Comparison of ENCODE assay signal across 8 cellular contexts in genomic region chr6:18503588-18504231, GRCh38.
DNase-seq lines count a peak whose midpoint lies in the region; ATAC-seq and TF ChIP-seq lines count a peak whose summit lies in the region.

No MANE protein-coding gene starts in this region.

- H3K27ac ChIP-seq in vagina = no peak overlapping the region

- H3K36me3 Mint-ChIP-seq in Caco-2 (ENCODE audit: insufficient read depth, unreplicated experiment) (no peaks in the 10 kb centered on the region), WTC11 (no peaks in the 10 kb centered on the region), naive B cell (no peaks in the 10 kb centered on the region)

- peak; percentile 54 to 57 for DNase-seq in Caco-2
- peak; percentile 83 for DNase-seq in NCI-H2171 treated with DMSO at 0.1 percent for 48 hours (lab: John Stamatoyannopoulos, UW)
- peak; percentile 53 for DNase-seq in WTC11 (ENCODE audit: low spot score)
- peak; percentile 72 for DNase-seq in fibroblast of gingiva (ENCODE audit: low read depth)
- peak; percentile 32 for DNase-seq in naive B cell
- DNase-seq in vagina (ENCODE audit: extremely low spot score in 2 of 2) = no peak

- H3K36me3 ChIP-seq in Caco-2 (ENCODE audit: control insufficient read depth, insufficient read depth, low read length) (no peaks in the 10 kb centered on the region), vagina (no peaks in the 10 kb centered on the region)

- H3K27me3 ChIP-seq in Caco-2 (replicated peaks; ENCODE audit: control insufficient read depth, insufficient read depth, low read length) (no peaks in the 10 kb centered on the region), vagina (no peaks in the 10 kb centered on the region)

- no peaks in the 10 kb centered on the region for H3K9me3 ChIP-seq in Caco-2
- H3K9me3 ChIP-seq in vagina = no peaks in the 10 kb centered on the region

- no TSS peak for BruUV-seq in Caco-2 (replicated peaks; lab: Mats Ljungman, UMichigan)

- H3K27me3 Mint-ChIP-seq in Caco-2 (ENCODE audit: insufficient read depth, unreplicated experiment) (peaks cover 6% of the 10 kb centered on the region), WTC11 (ENCODE audit: low read depth) (no peaks in the 10 kb centered on the region), naive B cell (no peaks in the 10 kb centered on the region)

- peak overlapping the region; percentile 53 for H3K4me3 Mint-ChIP-seq in Caco-2 (ENCODE audit: unreplicated experiment)
- no peak overlapping the region for H3K4me3 Mint-ChIP-seq in WTC11
- H3K4me3 Mint-ChIP-seq in naive B cell = peak overlapping the region in 4 of 8 donors; percentile 23 to 67 (median 47)

- H3K4me1 ChIP-seq in Caco-2 = no peaks in the 10 kb centered on the region
- peaks cover 7% of the 10 kb centered on the region for H3K4me1 ChIP-seq in vagina

- POLR2A ChIA-PET in Caco-2 (lab: Charles Lee) (no interaction called here), WTC11 (lab: Charles Lee) (no interaction called here)

- intact Hi-C loops in Caco-2 (cut with micrococcal nuclease; ENCODE audit: unreplicated experiment) (loop anchor here (1.0 to 5.0 kb wide), 5 partner anchors 71 to 239 kb away; partner anchors contain the start of genes DEK and RNF144B), vagina (cut with DNase I) (loop anchor here (2.0 kb wide), 1 partner anchor 181 kb away; no protein-coding TSS in a partner anchor)

- H3K27ac Mint-ChIP-seq in Caco-2 (ENCODE audit: unreplicated experiment) (no peak overlapping the region), WTC11 (no peak overlapping the region), naive B cell (peak overlapping the region in 1 of 6 donors; percentile 74)

- H3K4me3 ChIP-seq in Caco-2 (ENCODE audit: low read depth, low read length) (peak overlapping the region; percentile 28; the same call in 1 of the 2 replicates), vagina (peak overlapping the region; percentile 8 to 26)

- H3K9me3 Mint-ChIP-seq in Caco-2 (ENCODE audit: unreplicated experiment) = no peaks in the 10 kb centered on the region
- peaks cover 3% of the 10 kb centered on the region for H3K9me3 Mint-ChIP-seq in WTC11
- peaks cover 0 to 6% (median 0%) of the 10 kb centered on the region in 7 donors for H3K9me3 Mint-ChIP-seq in naive B cell

- ATAC-seq in GM19023 (IDR thresholded peaks at IDR 0.05; ENCODE audit: unreplicated experiment) (peak; percentile 74), HG03135 (IDR thresholded peaks at IDR 0.05; ENCODE audit: unreplicated experiment) (peak; percentile 78), WTC11 (peak; percentile 89), naive B cell (ENCODE audit: low read depth in 2 of 2) (peak; percentile 42 to 58)

- no peak for TF ChIP-seq POLR2A in vagina (IDR thresholded peaks at IDR 0.05)

- TF ChIP-seq CTCF in Caco-2 (IDR thresholded peaks at IDR 0.05; ENCODE audit: insufficient read depth in 1 of 2, low read depth in 1 of 2, low read length in 1 of 2, severe bottlenecking in 1 of 2, unreplicated experiment in 1 of 2) = peak; percentile 73 to 92
- TF ChIP-seq CTCF in WTC11 (IDR thresholded peaks at IDR 0.05) = peak; percentile 63
- TF ChIP-seq CTCF in vagina (IDR thresholded peaks at IDR 0.05) = peak; percentile 80 to 91 (median 89)

- no peaks in the 10 kb centered on the region for H3K4me1 Mint-ChIP-seq in Caco-2 (ENCODE audit: low read depth, unreplicated experiment)
- H3K4me1 Mint-ChIP-seq in WTC11 = peaks cover 15% of the 10 kb centered on the region
- peaks cover 13 to 16% (median 14%) of the 10 kb centered on the region in 3 donors for H3K4me1 Mint-ChIP-seq in naive B cell

- CTCF ChIA-PET in Caco-2 (lab: Charles Lee) (interaction anchor here (1.1 kb wide), 1 partner anchor 80 kb away, joined by 4 read pairs; no protein-coding TSS in a partner anchor), WTC11 (lab: Charles Lee) (interaction anchor here (0.9 to 1.6 kb wide), 8 partner anchors 117 to 669 kb away, joined by 3 to 15 read pairs (median 5); partner anchors contain the start of gene RNF144B)

TF ChIP-seq in WTC11, 78 proteins besides CTCF, POLR2A, EP300 and RAD21 (continues in another document):
- TF ChIP-seq, protein P1, sequence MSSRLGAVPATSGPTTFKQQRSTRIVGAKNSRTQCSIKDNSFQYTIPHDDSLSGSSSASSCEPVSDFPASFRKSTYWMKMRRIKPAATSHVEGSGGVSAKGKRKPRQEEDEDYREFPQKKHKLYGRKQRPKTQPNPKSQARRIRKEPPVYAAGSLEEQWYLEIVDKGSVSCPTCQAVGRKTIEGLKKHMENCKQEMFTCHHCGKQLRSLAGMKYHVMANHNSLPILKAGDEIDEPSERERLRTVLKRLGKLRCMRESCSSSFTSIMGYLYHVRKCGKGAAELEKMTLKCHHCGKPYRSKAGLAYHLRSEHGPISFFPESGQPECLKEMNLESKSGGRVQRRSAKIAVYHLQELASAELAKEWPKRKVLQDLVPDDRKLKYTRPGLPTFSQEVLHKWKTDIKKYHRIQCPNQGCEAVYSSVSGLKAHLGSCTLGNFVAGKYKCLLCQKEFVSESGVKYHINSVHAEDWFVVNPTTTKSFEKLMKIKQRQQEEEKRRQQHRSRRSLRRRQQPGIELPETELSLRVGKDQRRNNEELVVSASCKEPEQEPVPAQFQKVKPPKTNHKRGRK (CRISPR knock-in tag; IDR thresholded peaks at IDR 0.05; ENCODE audit: borderline replicate concordance) = no peak
- TF ChIP-seq FOXP4 (CRISPR knock-in tag; IDR thresholded peaks at IDR 0.05) (no peak), ERG (CRISPR knock-in tag; IDR thresholded peaks at IDR 0.05) (no peak), TEAD1 (CRISPR knock-in tag; IDR thresholded peaks at IDR 0.05) (no peak), GABPB1 (CRISPR knock-in tag; IDR thresholded peaks at IDR 0.05) (no peak), ZNF317 (CRISPR knock-in tag; IDR thresholded peaks at IDR 0.05; ENCODE audit: borderline replicate concordance, low read depth) (no peak), ZNF416 (CRISPR knock-in tag; IDR thresholded peaks at IDR 0.05) (no peak), ZNF219 (CRISPR knock-in tag; IDR thresholded peaks at IDR 0.05; ENCODE audit: borderline replicate concordance) (no peak), FOXK1 (CRISPR knock-in tag; IDR thresholded peaks at IDR 0.05) (no peak), USF1 (CRISPR knock-in tag; IDR thresholded peaks at IDR 0.05) (no peak), ESRRA (CRISPR knock-in tag; IDR thresholded peaks at IDR 0.05; ENCODE audit: borderline replicate concordance) (no peak), ELF4 (CRISPR knock-in tag; IDR thresholded peaks at IDR 0.05; ENCODE audit: low read depth) (no peak)
- TF ChIP-seq, protein P2, sequence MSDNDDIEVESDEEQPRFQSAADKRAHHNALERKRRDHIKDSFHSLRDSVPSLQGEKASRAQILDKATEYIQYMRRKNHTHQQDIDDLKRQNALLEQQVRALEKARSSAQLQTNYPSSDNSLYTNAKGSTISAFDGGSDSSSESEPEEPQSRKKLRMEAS (CRISPR knock-in tag; IDR thresholded peaks at IDR 0.05) = no peak

Comparison
In these comparisons a context has a peak if more than half of its experiments do, and no peak if none do; other contexts are left out.
1. DNase-seq: peak in Caco-2 (2 of 2), NCI-H2171 treated with DMSO at 0.1 percent for 48 hours (single experiment), WTC11 (single experiment), fibroblast of gingiva (single experiment) and naive B cell (single experiment); none in vagina (0 of 2).
2. Peak in every context shown above with its lines, with median percentiles within 50 percentile points of each other: CTCF ChIP-seq and ATAC-seq.